Comparison of ENCODE assay signal across 22 cellular contexts in genomic region chr13:63691474-63691873, GRCh38.
DNase-seq lines count a peak whose midpoint lies in the region; ATAC-seq and TF ChIP-seq lines count a peak whose summit lies in the region.
"Had no signal": no experiment of that assay in that cellular context is flagged by ENCODE, and none has a peak within 500 bp of the region (broad histone marks: within the 10 kb centered on the region; RNA-seq: fewer than 3 reads in every experiment).

No MANE protein-coding gene starts in this region.

- peak; percentile 70 for DNase-seq in NCI-H146 (lab: John Stamatoyannopoulos, UW)
- peak; percentile 50 for DNase-seq in SK-N-DZ (ENCODE audit: low spot score)
- no peak for DNase-seq in LoVo (ENCODE audit: low spot score)
- DNase-seq in NCI-H1417 treated with DMSO at 0.1 percent for 48 hours (lab: John Stamatoyannopoulos, UW) = no peak
- DNase-seq in amniotic stem cell (lab: John Stamatoyannopoulos, UW) = no peak
- DNase-seq: 8988T; ACHN; BE2C; C1 segment of cervical spinal cord; CD4-positive, alpha-beta memory T cell; CD4-positive, CD25-positive, alpha-beta regulatory T cell; CD8-positive, alpha-beta memory T cell; COR-L47; DMS 273 treated with DMSO at 0.1 percent for 48 hours; DMS153; DMS53; DMS79; DND-41; EL; GDM1 had no signal

- ATAC-seq in SK-N-SH treated with all-trans-retinoic acid at 6 μM for 48 hours (no peak), HG03097 (IDR thresholded peaks at IDR 0.05; ENCODE audit: low FRiP score, unreplicated experiment) (no peak)

TF ChIP-seq in SK-N-SH treated with all-trans-retinoic acid at 6 μM for 48 hours, 23 proteins besides CTCF, POLR2A, EP300 and RAD21:
- TF ChIP-seq ISL1 (CRISPR knock-in tag; IDR thresholded peaks at IDR 0.05) = no peak
- TF ChIP-seq TCF4 (CRISPR knock-in tag; IDR thresholded peaks at IDR 0.05; ENCODE audit: borderline replicate concordance) = 0 out of 2 replicates have a peak, but pooled peaks have one; percentile 16

Comparison
In these comparisons a context has a peak if more than half of its experiments do, and no peak if none do; other contexts are left out.
1. DNase-seq: peak in NCI-H146 (single experiment) and SK-N-DZ (single experiment); none in LoVo (single experiment), NCI-H1417 treated with DMSO at 0.1 percent for 48 hours (single experiment) and amniotic stem cell (single experiment).